In the genomic region with DNA sequence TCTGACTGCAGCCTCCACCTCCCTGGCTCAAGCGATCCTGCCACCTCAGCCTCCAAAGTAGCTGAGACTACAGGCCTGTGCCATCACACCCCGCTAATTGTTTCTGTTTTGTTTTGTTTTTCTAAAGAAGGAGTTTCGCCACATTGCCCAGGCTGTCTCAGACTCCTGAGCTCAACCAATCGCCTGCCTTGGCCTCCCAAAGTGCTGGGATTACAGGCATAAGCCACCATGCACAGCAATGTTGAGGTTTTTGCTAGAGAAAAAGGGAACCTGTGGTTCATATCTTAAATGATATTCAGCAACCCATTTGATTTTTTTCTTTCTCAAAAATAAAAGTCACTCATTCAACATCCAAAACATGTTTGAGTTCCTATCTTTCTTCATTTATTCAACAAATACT, we compare ENCODE assay signal across 17 cellular contexts. TPM values are rescaled to one million over a fixed set of nuclear protein-coding genes. Genes with fewer than 3 reads are reported as not detected.
"Had no signal": no experiment of that assay in that cellular context is flagged by ENCODE, and none has a peak within 500 bp of the region (broad histone marks: within the 10 kb centered on the region; RNA-seq: fewer than 3 reads in every experiment).

No MANE protein-coding gene starts in this region.

- H3K27ac ChIP-seq: breast epithelium, dorsolateral prefrontal cortex, testis, uterus had no signal

- H3K36me3 Mint-ChIP-seq: activated naive CD8-positive, alpha-beta T cell treated with anti-CD3 and anti-CD28 coated beads, Interleukin-2, amount 10 ng/mL, durations not matched to agents 7 days and 5 days had no signal

- ATAC-seq: activated T-cell treated with anti-CD3 and anti-CD28 coated beads, Interleukin-2, amount 50 U/mL, for 4 hours; stimulated activated naive CD8-positive, alpha-beta T cell treated with anti-CD3 and anti-CD28 coated beads, Interleukin-15, amount 100 ng/mL, for 72 hours had no signal

- H3K36me3 ChIP-seq: breast epithelium, uterus had no signal

- H3K4me3 Mint-ChIP-seq: activated naive CD8-positive, alpha-beta T cell treated with anti-CD3 and anti-CD28 coated beads, Interleukin-2, amount 10 ng/mL, durations not matched to agents 7 days and 5 days; activated T-cell treated with anti-CD3 and anti-CD28 coated beads, Interleukin-2, amount 50 U/mL, for 4 hours; stimulated activated naive CD8-positive, alpha-beta T cell treated with anti-CD3 and anti-CD28 coated beads, Interleukin-15, amount 100 ng/mL, for 72 hours had no signal

- DNase-seq: activated CD4-positive, alpha-beta T cell treated with anti-CD3 and anti-CD28 coated beads for 1 hour; activated CD4-positive, alpha-beta T cell treated with anti-CD3 and anti-CD28 coated beads, Interleukin-2, amount 50 U/mL, for 48 hours; activated gamma-delta T cell; activated naive CD8-positive, alpha-beta T cell treated with anti-CD3 and anti-CD28 coated beads, Interleukin-2, amount 10 ng/mL, durations not matched to agents 7 days and 5 days; activated T-cell treated with anti-CD3 and anti-CD28 coated beads, Interleukin-2, amount 50 U/mL, for 4 hours; anterior cingulate cortex; dorsolateral prefrontal cortex; hypothalamus; kidney glomerular epithelial cell; mesendoderm; stimulated activated CD4-positive, alpha-beta T cell treated with anti-CD3 and anti-CD28 coated beads, Interleukin-2, amount 100 ng/mL, for 48 hours; stimulated activated naive CD8-positive, alpha-beta T cell treated with anti-CD3 and anti-CD28 coated beads, Interleukin-15, amount 100 ng/mL, for 72 hours; testis; uterus had no signal

- H3K4me3 ChIP-seq: breast epithelium, dorsolateral prefrontal cortex, testis, uterus had no signal

- H3K9me3 Mint-ChIP-seq: activated naive CD8-positive, alpha-beta T cell treated with anti-CD3 and anti-CD28 coated beads, Interleukin-2, amount 10 ng/mL, durations not matched to agents 7 days and 5 days; activated T-cell treated with anti-CD3 and anti-CD28 coated beads, Interleukin-2, amount 50 U/mL, for 4 hours; stimulated activated naive CD8-positive, alpha-beta T cell treated with anti-CD3 and anti-CD28 coated beads, Interleukin-15, amount 100 ng/mL, for 72 hours had no signal

- H3K27me3 ChIP-seq: breast epithelium, dorsolateral prefrontal cortex, testis, uterus had no signal

- H3K4me1 Mint-ChIP-seq: activated naive CD8-positive, alpha-beta T cell treated with anti-CD3 and anti-CD28 coated beads, Interleukin-2, amount 10 ng/mL, durations not matched to agents 7 days and 5 days; stimulated activated naive CD8-positive, alpha-beta T cell treated with anti-CD3 and anti-CD28 coated beads, Interleukin-15, amount 100 ng/mL, for 72 hours had no signal

- H3K27ac Mint-ChIP-seq: activated naive CD8-positive, alpha-beta T cell treated with anti-CD3 and anti-CD28 coated beads, Interleukin-2, amount 10 ng/mL, durations not matched to agents 7 days and 5 days had no signal

- H3K9me3 ChIP-seq: breast epithelium, testis, uterus had no signal

- H3K4me1 ChIP-seq: uterus had no signal

RNA-seq across cellular contexts. Expression of a gene that starts 25.1 kb away (rescaled TPM):
- total RNA-seq: activated naive CD8-positive, alpha-beta T cell treated with anti-CD3 and anti-CD28 coated beads, Interleukin-2, amount 10 ng/mL, durations not matched to agents 7 days and 5 days had no signal

RNA-seq across cellular contexts. Expression of a gene that starts 54.7 kb away (rescaled TPM):
- total RNA-seq: osteocyte had no signal
- polyA plus RNA-seq: neural cell had no signal
